ENCODE assay signal across 14 cellular contexts in the genomic region with DNA sequence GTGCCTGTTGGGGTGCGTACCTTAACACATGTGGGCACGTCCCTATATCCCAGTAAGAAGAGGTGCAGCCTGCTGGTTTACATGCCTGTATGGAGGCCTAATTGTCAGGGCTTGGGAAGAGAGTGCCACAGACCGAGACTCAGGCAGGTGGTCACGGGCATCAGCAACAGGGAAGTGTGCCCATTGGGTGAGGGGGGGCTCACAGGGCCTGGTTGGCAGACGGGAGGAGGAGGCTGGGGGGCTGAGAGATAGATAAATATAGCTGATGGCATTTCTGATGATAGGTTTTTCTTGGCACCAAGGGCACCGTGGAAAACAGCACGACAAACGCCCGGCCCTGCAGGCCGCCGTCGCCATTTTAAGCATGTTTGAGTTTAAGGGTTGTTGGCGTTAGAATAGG. TPM values are rescaled to one million over a fixed set of nuclear protein-coding genes. Genes with fewer than 3 reads are reported as not detected.
DNase-seq lines count a peak whose midpoint lies in the region; ATAC-seq and TF ChIP-seq lines count a peak whose summit lies in the region.
"Had no signal": no experiment of that assay in that cellular context is flagged by ENCODE, and none has a peak within 500 bp of the region (broad histone marks: within the 10 kb centered on the region; RNA-seq: fewer than 3 reads in every experiment).

No MANE protein-coding gene starts in this region.

- peaks cover 86% of the 10 kb centered on the region for H3K79me2 ChIP-seq in ACC112 (ENCODE audit: control insufficient read depth, insufficient read depth, low read length, unreplicated experiment)

- TF ChIP-seq CTCF in gastroesophageal sphincter (IDR thresholded peaks at IDR 0.05) (no peak), gastrocnemius medialis (IDR thresholded peaks at IDR 0.05 in 4 of 5, conservative IDR thresholded peaks at IDR 0.05 in 1 of 5) (no peak)

- H3K4me1 ChIP-seq in ACC112 (ENCODE audit: control insufficient read depth, insufficient read depth, low read length, unreplicated experiment) (peaks cover 61% of the 10 kb centered on the region), gastroesophageal sphincter (peaks cover 34 to 100% (median 78%) of the 10 kb centered on the region in 3 donors), gastrocnemius medialis (peaks cover 98 to 99% of the 10 kb centered on the region in 2 donors)

- intact Hi-C loops in gastrocnemius medialis (cut with DNase I; ENCODE audit: low total_unique reads), result loop anchor here (2.0 to 5.0 kb wide), 2 partner anchors 48 to 119 kb away; a partner anchor contains a TSS

- 81 to 86% methylated on average over 4 to 13 of the region's 13 CpGs for WGBS in gastroesophageal sphincter (ENCODE audit: low coverage in 1 of 2), 2 donors

- H2AFZ ChIP-seq in ACC112 (ENCODE audit: low read length, unreplicated experiment), result no peak overlapping the region

- no peak overlapping the region for H3K9ac ChIP-seq in SK-N-MC (ENCODE audit: insufficient read length)

- ATAC-seq in gastroesophageal sphincter (no peak), gastrocnemius medialis (no peak), GM18519 (IDR thresholded peaks at IDR 0.05; ENCODE audit: low FRiP score, unreplicated experiment) (no peak), GM18867 (IDR thresholded peaks at IDR 0.05; ENCODE audit: unreplicated experiment) (no peak), GM21515 (IDR thresholded peaks at IDR 0.05; ENCODE audit: unreplicated experiment) (no peak)
- ATAC-seq: activated CD8-positive, alpha-beta T cell treated with anti-CD3 and anti-CD28 coated beads, Interleukin-2, amount 10 ng/mL, durations not matched to agents 7 days and 5 days; left colon had no signal

- H3K27ac ChIP-seq in ACC112 (ENCODE audit: low read depth, low read length) (peak overlapping the region; percentile 50; the same call in 1 of the 2 replicates), SK-N-MC (peak overlapping the region; percentile 83; the same call in 1 of the 2 replicates), gastroesophageal sphincter (peak overlapping the region; percentile 12 to 98 (median 90)), gastrocnemius medialis (peak overlapping the region; percentile 97 to 100 (median 99))

- TF ChIP-seq POLR2A in gastroesophageal sphincter (IDR thresholded peaks at IDR 0.05), result no peak
- TF ChIP-seq POLR2A in gastrocnemius medialis (IDR thresholded peaks at IDR 0.05), result no peak

- H3K4me3 ChIP-seq in ACC112 (ENCODE audit: low read depth, low read length), result no peak overlapping the region
- no peak overlapping the region for H3K4me3 ChIP-seq in SK-N-MC
- H3K4me3 ChIP-seq in gastroesophageal sphincter, result no peak overlapping the region
- H3K4me3 ChIP-seq in gastrocnemius medialis, result no peak overlapping the region
- H3K4me3 ChIP-seq: smooth muscle cell had no signal

- no peak for DNase-seq in SK-N-MC (ENCODE audit: low read depth, low spot score)
- DNase-seq in gastrocnemius medialis, result peak in 1 of 2 donors; percentile 37
- no peak for DNase-seq in SHP77 (lab: John Stamatoyannopoulos, UW)
- DNase-seq: activated CD8-positive, alpha-beta T cell treated with anti-CD3 and anti-CD28 coated beads, Interleukin-2, amount 10 ng/mL, durations not matched to agents 7 days and 5 days; activated gamma-delta T cell; NCI-H2081 treated with DMSO at 0.1 percent for 48 hours; NCI-H774 had no signal

- no peak for TF ChIP-seq EP300 in gastroesophageal sphincter (IDR thresholded peaks at IDR 0.05)

- H3K36me3 ChIP-seq in ACC112 (ENCODE audit: insufficient read depth, low read length) (0 out of 2 replicates have a peak, but pooled peaks cover 2% of the 10 kb centered on the region), SK-N-MC (ENCODE audit: insufficient read depth, low read length) (peaks cover 14% of the 10 kb centered on the region), gastroesophageal sphincter (no peaks in the 10 kb centered on the region), gastrocnemius medialis (no peaks in the 10 kb centered on the region)

- in situ Hi-C loops in gastrocnemius medialis (cut with MboI; ENCODE audit: low sequenced_read_pairs in 4 of 4), result loop anchor here in 2 of 4 donors (10.0 kb wide), 1 partner anchor 48 kb away; no protein-coding TSS in a partner anchor

- no peaks in the 10 kb centered on the region for H3K27me3 ChIP-seq in ACC112 (ENCODE audit: insufficient read depth, low read length)
- no peaks in the 10 kb centered on the region for H3K27me3 ChIP-seq in gastroesophageal sphincter
- H3K27me3 ChIP-seq in gastrocnemius medialis, result no peaks in the 10 kb centered on the region

- H3K9me3 ChIP-seq in SK-N-MC (ENCODE audit: low read depth, low read length) (no peaks in the 10 kb centered on the region), gastroesophageal sphincter (no peaks in the 10 kb centered on the region), gastrocnemius medialis (no peaks in the 10 kb centered on the region)

RNA-seq across cellular contexts. Expression of a gene that starts 37.6 kb away (rescaled TPM):
- 100 to 1,000 TPM in 1 of 4 donors, 10 to 100 TPM in 3; 44.7 to 145 (median 72.4) TPM for total RNA-seq in gastroesophageal sphincter
- 100 to 1,000 TPM in 2 of 4 donors, 10 to 100 TPM in 2; 31.9 to 128 (median 105) TPM for total RNA-seq in gastrocnemius medialis
